In the genomic region with DNA sequence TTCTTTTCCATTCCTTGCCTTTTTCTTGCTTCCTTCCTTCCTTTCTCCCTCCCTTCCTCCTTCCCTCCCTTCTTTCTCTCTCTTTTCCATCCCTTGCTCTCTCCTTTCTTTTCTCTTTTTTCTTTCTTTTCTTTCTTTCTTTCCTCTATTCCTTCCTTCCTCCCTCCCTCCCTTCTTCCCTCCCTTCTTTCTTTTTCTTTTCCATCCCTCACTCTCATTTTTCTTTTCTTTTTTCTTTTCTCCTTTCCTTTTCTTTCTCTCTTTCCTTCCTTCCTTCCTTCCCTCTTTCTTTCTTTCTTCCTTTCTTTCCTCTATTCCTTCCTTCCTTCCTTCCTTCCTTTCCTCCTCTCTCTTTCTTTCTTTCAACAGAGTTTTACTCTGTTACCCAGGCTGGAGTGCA, we compare ENCODE assay signal across 10 cellular contexts.
"Had no signal": no experiment of that assay in that cellular context is flagged by ENCODE, and none has a peak within 500 bp of the region (broad histone marks: within the 10 kb centered on the region; RNA-seq: fewer than 3 reads in every experiment).

No MANE protein-coding gene starts in this region.

- H3K4me3 Mint-ChIP-seq: H9, HFFc6, IgD-negative memory B cell had no signal

- H3K9me3 Mint-ChIP-seq: HFFc6 had no signal

- FAIRE-seq: HepG2 had no signal

- H2AFZ ChIP-seq: GM23248 had no signal

- H3K4me1 Mint-ChIP-seq: IgD-negative memory B cell had no signal

- ATAC-seq: HepG2 had no signal

- H3K9ac ChIP-seq: GM23248 had no signal

- H3K27ac ChIP-seq: GM23248, HL-60 had no signal

- DNase-seq: GM23248, GOT3, H9, HCEC 1CT, HFFc6, Kasumi-1, KG1 had no signal

- H3K4me3 ChIP-seq: GM23248 had no signal

- H3K27ac Mint-ChIP-seq: H9, HFFc6, IgD-negative memory B cell had no signal
